2 cellular contexts compared by ENCODE assay signal in genomic region chr16:67460961-67461360, GRCh38.
TF ChIP-seq lines count a peak whose summit lies in the region.

No MANE protein-coding gene starts in this region.

TF ChIP-seq in GM12878, 131 proteins besides CTCF, POLR2A, EP300 and RAD21:
- TF ChIP-seq, protein P1, sequence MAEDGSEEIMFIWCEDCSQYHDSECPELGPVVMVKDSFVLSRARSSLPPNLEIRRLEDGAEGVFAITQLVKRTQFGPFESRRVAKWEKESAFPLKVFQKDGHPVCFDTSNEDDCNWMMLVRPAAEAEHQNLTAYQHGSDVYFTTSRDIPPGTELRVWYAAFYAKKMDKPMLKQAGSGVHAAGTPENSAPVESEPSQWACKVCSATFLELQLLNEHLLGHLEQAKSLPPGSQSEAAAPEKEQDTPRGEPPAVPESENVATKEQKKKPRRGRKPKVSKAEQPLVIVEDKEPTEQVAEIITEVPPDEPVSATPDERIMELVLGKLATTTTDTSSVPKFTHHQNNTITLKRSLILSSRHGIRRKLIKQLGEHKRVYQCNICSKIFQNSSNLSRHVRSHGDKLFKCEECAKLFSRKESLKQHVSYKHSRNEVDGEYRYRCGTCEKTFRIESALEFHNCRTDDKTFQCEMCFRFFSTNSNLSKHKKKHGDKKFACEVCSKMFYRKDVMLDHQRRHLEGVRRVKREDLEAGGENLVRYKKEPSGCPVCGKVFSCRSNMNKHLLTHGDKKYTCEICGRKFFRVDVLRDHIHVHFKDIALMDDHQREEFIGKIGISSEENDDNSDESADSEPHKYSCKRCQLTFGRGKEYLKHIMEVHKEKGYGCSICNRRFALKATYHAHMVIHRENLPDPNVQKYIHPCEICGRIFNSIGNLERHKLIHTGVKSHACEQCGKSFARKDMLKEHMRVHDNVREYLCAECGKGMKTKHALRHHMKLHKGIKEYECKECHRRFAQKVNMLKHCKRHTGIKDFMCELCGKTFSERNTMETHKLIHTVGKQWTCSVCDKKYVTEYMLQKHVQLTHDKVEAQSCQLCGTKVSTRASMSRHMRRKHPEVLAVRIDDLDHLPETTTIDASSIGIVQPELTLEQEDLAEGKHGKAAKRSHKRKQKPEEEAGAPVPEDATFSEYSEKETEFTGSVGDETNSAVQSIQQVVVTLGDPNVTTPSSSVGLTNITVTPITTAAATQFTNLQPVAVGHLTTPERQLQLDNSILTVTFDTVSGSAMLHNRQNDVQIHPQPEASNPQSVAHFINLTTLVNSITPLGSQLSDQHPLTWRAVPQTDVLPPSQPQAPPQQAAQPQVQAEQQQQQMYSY (CRISPR knock-in tag; IDR thresholded peaks at IDR 0.05), result no peak
- TF ChIP-seq ELK1 (IDR thresholded peaks at IDR 0.05; ENCODE audit: low read depth, low read length), result no peak
- no peak for TF ChIP-seq HDAC6 (IDR thresholded peaks at IDR 0.05; ENCODE audit: unreplicated experiment)
- TF ChIP-seq ZNF24 (IDR thresholded peaks at IDR 0.05), result no peak
- no peak for TF ChIP-seq IKZF2 (IDR thresholded peaks at IDR 0.05)
- TF ChIP-seq MTA3 (IDR thresholded peaks at IDR 0.05; ENCODE audit: borderline replicate concordance, low read length), result no peak
- TF ChIP-seq TARDBP (IDR thresholded peaks at IDR 0.05; ENCODE audit: borderline replicate concordance), result no peak
- no peak for TF ChIP-seq MEF2B (IDR thresholded peaks at IDR 0.05; ENCODE audit: partially characterized antibody, poor library complexity, severe bottlenecking)
- no peak for TF ChIP-seq BRCA1 (IDR thresholded peaks at IDR 0.05; ENCODE audit: low read depth, low read length)
- no peak for TF ChIP-seq JUNB (IDR thresholded peaks at IDR 0.05)
- TF ChIP-seq NFIC (IDR thresholded peaks at IDR 0.05; ENCODE audit: low read depth, low read length), result no peak
- no peak for TF ChIP-seq ZZZ3 (IDR thresholded peaks at IDR 0.05; ENCODE audit: control insufficient read depth, insufficient read length, low read depth)

TF ChIP-seq in H1, 55 proteins besides CTCF, POLR2A, EP300 and RAD21:
- TF ChIP-seq, protein P2, sequence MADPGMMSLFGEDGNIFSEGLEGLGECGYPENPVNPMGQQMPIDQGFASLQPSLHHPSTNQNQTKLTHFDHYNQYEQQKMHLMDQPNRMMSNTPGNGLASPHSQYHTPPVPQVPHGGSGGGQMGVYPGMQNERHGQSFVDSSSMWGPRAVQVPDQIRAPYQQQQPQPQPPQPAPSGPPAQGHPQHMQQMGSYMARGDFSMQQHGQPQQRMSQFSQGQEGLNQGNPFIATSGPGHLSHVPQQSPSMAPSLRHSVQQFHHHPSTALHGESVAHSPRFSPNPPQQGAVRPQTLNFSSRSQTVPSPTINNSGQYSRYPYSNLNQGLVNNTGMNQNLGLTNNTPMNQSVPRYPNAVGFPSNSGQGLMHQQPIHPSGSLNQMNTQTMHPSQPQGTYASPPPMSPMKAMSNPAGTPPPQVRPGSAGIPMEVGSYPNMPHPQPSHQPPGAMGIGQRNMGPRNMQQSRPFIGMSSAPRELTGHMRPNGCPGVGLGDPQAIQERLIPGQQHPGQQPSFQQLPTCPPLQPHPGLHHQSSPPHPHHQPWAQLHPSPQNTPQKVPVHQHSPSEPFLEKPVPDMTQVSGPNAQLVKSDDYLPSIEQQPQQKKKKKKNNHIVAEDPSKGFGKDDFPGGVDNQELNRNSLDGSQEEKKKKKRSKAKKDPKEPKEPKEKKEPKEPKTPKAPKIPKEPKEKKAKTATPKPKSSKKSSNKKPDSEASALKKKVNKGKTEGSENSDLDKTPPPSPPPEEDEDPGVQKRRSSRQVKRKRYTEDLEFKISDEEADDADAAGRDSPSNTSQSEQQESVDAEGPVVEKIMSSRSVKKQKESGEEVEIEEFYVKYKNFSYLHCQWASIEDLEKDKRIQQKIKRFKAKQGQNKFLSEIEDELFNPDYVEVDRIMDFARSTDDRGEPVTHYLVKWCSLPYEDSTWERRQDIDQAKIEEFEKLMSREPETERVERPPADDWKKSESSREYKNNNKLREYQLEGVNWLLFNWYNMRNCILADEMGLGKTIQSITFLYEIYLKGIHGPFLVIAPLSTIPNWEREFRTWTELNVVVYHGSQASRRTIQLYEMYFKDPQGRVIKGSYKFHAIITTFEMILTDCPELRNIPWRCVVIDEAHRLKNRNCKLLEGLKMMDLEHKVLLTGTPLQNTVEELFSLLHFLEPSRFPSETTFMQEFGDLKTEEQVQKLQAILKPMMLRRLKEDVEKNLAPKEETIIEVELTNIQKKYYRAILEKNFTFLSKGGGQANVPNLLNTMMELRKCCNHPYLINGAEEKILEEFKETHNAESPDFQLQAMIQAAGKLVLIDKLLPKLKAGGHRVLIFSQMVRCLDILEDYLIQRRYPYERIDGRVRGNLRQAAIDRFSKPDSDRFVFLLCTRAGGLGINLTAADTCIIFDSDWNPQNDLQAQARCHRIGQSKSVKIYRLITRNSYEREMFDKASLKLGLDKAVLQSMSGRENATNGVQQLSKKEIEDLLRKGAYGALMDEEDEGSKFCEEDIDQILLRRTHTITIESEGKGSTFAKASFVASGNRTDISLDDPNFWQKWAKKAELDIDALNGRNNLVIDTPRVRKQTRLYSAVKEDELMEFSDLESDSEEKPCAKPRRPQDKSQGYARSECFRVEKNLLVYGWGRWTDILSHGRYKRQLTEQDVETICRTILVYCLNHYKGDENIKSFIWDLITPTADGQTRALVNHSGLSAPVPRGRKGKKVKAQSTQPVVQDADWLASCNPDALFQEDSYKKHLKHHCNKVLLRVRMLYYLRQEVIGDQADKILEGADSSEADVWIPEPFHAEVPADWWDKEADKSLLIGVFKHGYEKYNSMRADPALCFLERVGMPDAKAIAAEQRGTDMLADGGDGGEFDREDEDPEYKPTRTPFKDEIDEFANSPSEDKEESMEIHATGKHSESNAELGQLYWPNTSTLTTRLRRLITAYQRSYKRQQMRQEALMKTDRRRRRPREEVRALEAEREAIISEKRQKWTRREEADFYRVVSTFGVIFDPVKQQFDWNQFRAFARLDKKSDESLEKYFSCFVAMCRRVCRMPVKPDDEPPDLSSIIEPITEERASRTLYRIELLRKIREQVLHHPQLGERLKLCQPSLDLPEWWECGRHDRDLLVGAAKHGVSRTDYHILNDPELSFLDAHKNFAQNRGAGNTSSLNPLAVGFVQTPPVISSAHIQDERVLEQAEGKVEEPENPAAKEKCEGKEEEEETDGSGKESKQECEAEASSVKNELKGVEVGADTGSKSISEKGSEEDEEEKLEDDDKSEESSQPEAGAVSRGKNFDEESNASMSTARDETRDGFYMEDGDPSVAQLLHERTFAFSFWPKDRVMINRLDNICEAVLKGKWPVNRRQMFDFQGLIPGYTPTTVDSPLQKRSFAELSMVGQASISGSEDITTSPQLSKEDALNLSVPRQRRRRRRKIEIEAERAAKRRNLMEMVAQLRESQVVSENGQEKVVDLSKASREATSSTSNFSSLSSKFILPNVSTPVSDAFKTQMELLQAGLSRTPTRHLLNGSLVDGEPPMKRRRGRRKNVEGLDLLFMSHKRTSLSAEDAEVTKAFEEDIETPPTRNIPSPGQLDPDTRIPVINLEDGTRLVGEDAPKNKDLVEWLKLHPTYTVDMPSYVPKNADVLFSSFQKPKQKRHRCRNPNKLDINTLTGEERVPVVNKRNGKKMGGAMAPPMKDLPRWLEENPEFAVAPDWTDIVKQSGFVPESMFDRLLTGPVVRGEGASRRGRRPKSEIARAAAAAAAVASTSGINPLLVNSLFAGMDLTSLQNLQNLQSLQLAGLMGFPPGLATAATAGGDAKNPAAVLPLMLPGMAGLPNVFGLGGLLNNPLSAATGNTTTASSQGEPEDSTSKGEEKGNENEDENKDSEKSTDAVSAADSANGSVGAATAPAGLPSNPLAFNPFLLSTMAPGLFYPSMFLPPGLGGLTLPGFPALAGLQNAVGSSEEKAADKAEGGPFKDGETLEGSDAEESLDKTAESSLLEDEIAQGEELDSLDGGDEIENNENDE (IDR thresholded peaks at IDR 0.05; ENCODE audit: insufficient replicate concordance, low read length), result no peak
- no peak for TF ChIP-seq TAF7 (optimal IDR thresholded peaks at IDR 0.05; ENCODE audit: borderline replicate concordance, low read depth, low read length)
- no peak for TF ChIP-seq SIN3A (conservative IDR thresholded peaks at IDR 0.05 in 1 of 2, IDR thresholded peaks at IDR 0.05 in 1 of 2; ENCODE audit: low read depth in 1 of 2, low read length in 2 of 2)
- no peak for TF ChIP-seq RXRA (IDR thresholded peaks at IDR 0.05; ENCODE audit: insufficient read depth, low read depth, low read length)
- TF ChIP-seq GTF2F1 (IDR thresholded peaks at IDR 0.05; ENCODE audit: borderline replicate concordance, low read depth, low read length), result no peak
- TF ChIP-seq POU5F1 (IDR thresholded peaks at IDR 0.05; ENCODE audit: low read depth, low read length), result no peak
- no peak for TF ChIP-seq KDM5A (IDR thresholded peaks at IDR 0.05; ENCODE audit: low read length)
- no peak for TF ChIP-seq TAF1 (IDR thresholded peaks at IDR 0.05; ENCODE audit: low read depth, low read length)
- TF ChIP-seq TEAD4 (IDR thresholded peaks at IDR 0.05; ENCODE audit: low read depth, low read length), result no peak
- no peak for TF ChIP-seq KDM4A (IDR thresholded peaks at IDR 0.05; ENCODE audit: low read depth, low read length, severe bottlenecking)
- TF ChIP-seq CTBP2 (IDR thresholded peaks at IDR 0.05; ENCODE audit: borderline replicate concordance, insufficient read depth, insufficient read length, low read length), result no peak
